11 cellular contexts compared by ENCODE assay signal in the genomic region with DNA sequence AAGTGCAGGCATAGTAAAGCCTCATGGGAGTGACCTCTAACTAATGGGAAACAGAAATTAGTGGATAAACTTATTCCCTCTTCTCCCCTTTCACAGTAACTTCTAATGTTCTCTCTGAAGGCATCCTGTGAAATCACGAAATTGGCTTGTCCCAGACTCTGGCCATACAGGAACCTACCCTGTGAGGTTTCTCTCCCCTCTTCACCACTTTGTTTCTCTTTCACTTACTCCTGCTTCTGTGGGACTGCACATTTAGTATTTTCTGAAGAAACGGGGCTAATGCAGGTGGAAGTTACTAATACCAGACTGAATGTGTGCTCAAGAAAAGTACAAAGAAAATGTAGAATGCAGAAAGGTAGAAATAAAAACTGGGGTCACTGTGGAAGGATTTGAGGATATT.
"Had no signal": no experiment of that assay in that cellular context is flagged by ENCODE, and none has a peak within 500 bp of the region (broad histone marks: within the 10 kb centered on the region; RNA-seq: fewer than 3 reads in every experiment).

No MANE protein-coding gene starts in this region.

- DNase-seq: activated CD4-positive, alpha-beta T cell treated with anti-CD3 and anti-CD28 coated beads for 48 hours; activated naive CD4-positive, alpha-beta T cell treated with Interleukin-2 at 50 U/mL for 16 hours; foreskin melanocyte; head of caudate nucleus; immature natural killer cell; mesendoderm; natural killer cell; tibial artery had no signal

- ATAC-seq: natural killer cell, WTC11 had no signal

- H3K4me3 Mint-ChIP-seq: activated T-helper 1 cell treated with anti-CD3 and anti-CD28 coated beads, Interleukin-12 subunit alpha, Interleukin-12 subunit beta, Interleukin-2, Interleukin-4 antibody, amounts not matched to agents 30 ng/mL and 10 ng/mL and 1 ng/mL, durations not matched to agents 14 hours and 24 hours and 36 hours; immature natural killer cell; natural killer cell; stimulated activated effector memory CD8-positive, alpha-beta T cell treated with anti-CD3 and anti-CD28 coated beads, Interleukin-12 subunit alpha, Interleukin-12 subunit beta, amount 100 ng/mL, for 72 hours; WTC11 had no signal

- H3K4me1 Mint-ChIP-seq: immature natural killer cell; natural killer cell; stimulated activated effector memory CD8-positive, alpha-beta T cell treated with anti-CD3 and anti-CD28 coated beads, Interleukin-12 subunit alpha, Interleukin-12 subunit beta, amount 100 ng/mL, for 72 hours; WTC11 had no signal

- H3K27ac Mint-ChIP-seq: activated T-helper 1 cell treated with anti-CD3 and anti-CD28 coated beads, Interleukin-12 subunit alpha, Interleukin-12 subunit beta, Interleukin-2, Interleukin-4 antibody, amounts not matched to agents 30 ng/mL and 10 ng/mL and 1 ng/mL, durations not matched to agents 14 hours and 24 hours and 36 hours; immature natural killer cell; natural killer cell; stimulated activated effector memory CD8-positive, alpha-beta T cell treated with anti-CD3 and anti-CD28 coated beads, Interleukin-12 subunit alpha, Interleukin-12 subunit beta, amount 100 ng/mL, for 72 hours; WTC11 had no signal

- H3K9me3 Mint-ChIP-seq: activated T-helper 1 cell treated with anti-CD3 and anti-CD28 coated beads, Interleukin-12 subunit alpha, Interleukin-12 subunit beta, Interleukin-2, Interleukin-4 antibody, amounts not matched to agents 30 ng/mL and 10 ng/mL and 1 ng/mL, durations not matched to agents 14 hours and 24 hours and 36 hours; immature natural killer cell; natural killer cell; stimulated activated effector memory CD8-positive, alpha-beta T cell treated with anti-CD3 and anti-CD28 coated beads, Interleukin-12 subunit alpha, Interleukin-12 subunit beta, amount 100 ng/mL, for 72 hours; WTC11 had no signal

- H3K36me3 Mint-ChIP-seq: natural killer cell; stimulated activated effector memory CD8-positive, alpha-beta T cell treated with anti-CD3 and anti-CD28 coated beads, Interleukin-12 subunit alpha, Interleukin-12 subunit beta, amount 100 ng/mL, for 72 hours; WTC11 had no signal
